Comparison of ENCODE assay signal across 2 cellular contexts in genomic region chr7:94450044-94450697, GRCh38.
A peak's percentile ranks its signal among the peaks of the same experiment; 100 is the strongest.
TF ChIP-seq lines count a peak whose summit lies in the region.

No MANE protein-coding gene starts in this region.

TF ChIP-seq in HepG2, 621 proteins besides CTCF, POLR2A, EP300 and RAD21:
- no peak for TF ChIP-seq ZNF331 (CRISPR knock-in tag; IDR thresholded peaks at IDR 0.05)
- TF ChIP-seq TBL1XR1 (IDR thresholded peaks at IDR 0.05; ENCODE audit: borderline replicate concordance, low read length, partially characterized antibody) = no peak
- no peak for TF ChIP-seq ZNF784 (CRISPR knock-in tag; IDR thresholded peaks at IDR 0.05; ENCODE audit: borderline replicate concordance)
- peak; percentile 44; the same call in 1 of the 2 replicates for TF ChIP-seq MAFF (IDR thresholded peaks at IDR 0.05; ENCODE audit: low read depth, low read length)
- TF ChIP-seq MAFK (conservative IDR thresholded peaks at IDR 0.05 in 1 of 2, IDR thresholded peaks at IDR 0.05 in 1 of 2; ENCODE audit: low read length in 2 of 2) = peak; percentile 59 to 70
- no peak for TF ChIP-seq ZFP36L1 (CRISPR knock-in tag; IDR thresholded peaks at IDR 0.05)

TF ChIP-seq in SK-N-SH, 30 proteins besides CTCF, POLR2A, EP300 and RAD21:
- no peak for TF ChIP-seq TEAD4 (IDR thresholded peaks at IDR 0.05; ENCODE audit: borderline replicate concordance, insufficient read depth)
- TF ChIP-seq TCF12 (IDR thresholded peaks at IDR 0.05) = 0 out of 2 replicates have a peak, but pooled peaks have one; percentile 16
- TF ChIP-seq RCOR1 (IDR thresholded peaks at IDR 0.05; ENCODE audit: low read length) = no peak
- no peak for TF ChIP-seq GATA2 (CRISPR knock-in tag; IDR thresholded peaks at IDR 0.05)
- no peak for TF ChIP-seq ELF1 (IDR thresholded peaks at IDR 0.05)
- no peak for TF ChIP-seq EZH2phosphoT487 (IDR thresholded peaks at IDR 0.05; ENCODE audit: borderline replicate concordance, low read depth)
